9 cellular contexts compared by ENCODE assay signal in genomic region chr3:159643406-159643805, GRCh38.
"Had no signal": no experiment of that assay in that cellular context is flagged by ENCODE, and none has a peak within 500 bp of the region (broad histone marks: within the 10 kb centered on the region; RNA-seq: fewer than 3 reads in every experiment).

No MANE protein-coding gene starts in this region.

- DNase-seq: GM23248, GOT3, H7, H9, HCEC 1CT, HFFc6 had no signal

- H3K9me3 Mint-ChIP-seq: GM23338, H9, HFFc6 had no signal

- H3K4me3 ChIP-seq: GM23248, GM23338, HAP-1 had no signal

- ATAC-seq: GM23338, HCT116 had no signal

- H3K27ac Mint-ChIP-seq: GM23338, H9, HFFc6 had no signal

- H3K4me3 Mint-ChIP-seq: GM23338, H9, HFFc6 had no signal
